ENCODE assay signal across 7 cellular contexts in the genomic region with DNA sequence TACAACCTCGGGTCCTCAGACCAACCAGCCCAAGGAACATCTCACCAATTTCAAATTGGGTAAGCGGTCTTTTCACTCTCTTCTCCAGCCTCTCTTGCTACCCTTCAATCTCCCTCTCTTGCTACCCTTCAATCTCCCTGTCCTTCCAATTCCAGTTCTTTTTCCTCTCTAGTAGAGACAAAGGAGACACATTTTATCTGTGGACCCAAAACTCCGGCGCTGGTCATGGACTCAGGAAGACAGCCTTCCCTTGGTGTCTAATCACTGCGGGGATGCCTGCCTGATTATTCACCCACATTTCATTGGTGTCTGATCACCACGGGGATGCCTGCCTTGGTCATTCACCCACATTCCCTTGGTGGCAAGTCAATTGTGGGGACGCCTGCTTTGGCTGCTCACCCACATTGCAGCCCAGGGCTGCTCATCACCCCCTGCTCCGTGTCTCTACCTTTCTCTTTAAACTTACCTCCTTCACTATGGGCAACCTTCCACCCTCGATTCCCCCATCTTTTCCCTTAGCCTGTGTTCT. TPM values are rescaled to one million over a fixed set of nuclear protein-coding genes. Genes with fewer than 3 reads are reported as not detected.
"Had no signal": no experiment of that assay in that cellular context is flagged by ENCODE, and none has a peak within 500 bp of the region (broad histone marks: within the 10 kb centered on the region; RNA-seq: fewer than 3 reads in every experiment).

No MANE protein-coding gene starts in this region.

RNA-seq across cellular contexts. Expression of gene SIT1, which starts 13.2 kb away (rescaled TPM):
- total RNA-seq: ascending aorta, endothelial cell of umbilical vein, kidney epithelial cell, lung microvascular endothelial cell, myocyte, pulmonary artery endothelial cell had no signal
- polyA plus RNA-seq: endothelial cell of umbilical vein had no signal

RNA-seq across cellular contexts. Expression of gene CD72, which starts 19.3 kb away (rescaled TPM):
- total RNA-seq: ascending aorta, endothelial cell of umbilical vein, lung microvascular endothelial cell had no signal

RNA-seq across cellular contexts. Expression of gene RMRP, which starts 20.3 kb away (rescaled TPM):
- polyA plus RNA-seq: endothelial cell of umbilical vein, urinary bladder had no signal

RNA-seq across cellular contexts. Expression of gene ARHGEF39, which starts 27.5 kb away (rescaled TPM):
- total RNA-seq: myocyte had no signal
